8 cellular contexts compared by ENCODE assay signal in the genomic region with DNA sequence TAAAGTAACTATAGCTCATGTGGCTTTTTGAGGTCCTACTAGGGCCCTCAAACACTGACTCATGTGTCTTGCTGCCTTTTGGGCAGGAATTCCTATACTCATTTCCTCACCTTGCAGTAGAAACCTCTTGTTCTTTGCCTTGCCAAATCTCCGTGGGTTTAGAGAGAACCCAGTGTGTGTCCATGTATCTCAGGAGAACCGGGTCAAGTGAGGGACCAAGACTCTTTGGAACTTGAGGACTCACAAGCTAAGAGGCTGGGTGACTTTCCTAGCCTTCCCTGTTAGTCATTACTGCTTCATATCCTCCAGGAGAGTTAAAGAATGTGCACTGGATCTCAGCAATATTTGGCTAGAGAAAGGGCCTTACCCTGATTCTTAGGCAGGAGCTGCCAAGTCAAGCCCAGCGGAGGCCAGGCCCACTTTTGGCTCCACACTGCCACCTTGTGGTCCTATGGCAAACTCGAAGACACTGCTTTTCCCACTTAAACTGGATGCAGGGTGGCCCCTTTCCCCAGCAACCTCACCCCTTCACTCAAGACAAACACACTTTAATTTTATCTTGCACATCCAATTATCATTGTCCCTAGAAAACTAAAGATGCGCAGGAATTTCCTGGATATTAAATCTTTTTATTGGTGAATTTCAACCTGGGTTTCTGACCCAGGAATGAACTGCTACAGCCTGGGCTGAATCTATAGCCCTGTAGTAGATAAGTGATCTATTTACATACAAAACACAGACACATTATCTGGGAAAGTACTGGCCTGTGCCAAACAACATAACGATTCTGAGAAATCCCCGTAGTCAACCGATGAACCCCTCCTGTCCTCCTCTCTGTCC. TPM values are rescaled to one million over a fixed set of nuclear protein-coding genes. Genes with fewer than 3 reads are reported as not detected.
DNase-seq lines count a peak whose midpoint lies in the region; ATAC-seq and TF ChIP-seq lines count a peak whose summit lies in the region.

No MANE protein-coding gene starts in this region.

- H3K4me1 ChIP-seq in OCI-LY7 (ENCODE audit: insufficient read depth, low read length, poor library complexity, severe bottlenecking) (peaks cover 6% of the 10 kb centered on the region), esophagus muscularis mucosa (peaks cover 0 to 5% (median 2%) of the 10 kb centered on the region in 4 donors)

- H3K79me2 ChIP-seq in OCI-LY7 (ENCODE audit: insufficient read depth, low read depth, low read length) = no peaks in the 10 kb centered on the region

- in situ Hi-C loops in KBM-7 (cut with MboI; ENCODE audit: low pct_unique_long_range_greater_than_20kb, low sequenced_read_pairs) = no loop called here

- no peak overlapping the region for H3K27ac ChIP-seq in OCI-LY7 (ENCODE audit: low read depth, low read length, poor library complexity, severe bottlenecking)
- no peak overlapping the region for H3K27ac ChIP-seq in esophagus muscularis mucosa (replicated peaks in 1 of 4)

- TF ChIP-seq POLR2A in esophagus muscularis mucosa (IDR thresholded peaks at IDR 0.05; ENCODE audit: low read depth) = no peak

- CTCF ChIA-PET in OCI-LY7 (lab: Charles Lee; ENCODE audit: unreplicated experiment) = interaction anchor here (1.1 to 2.3 kb wide), 4 partner anchors 77 to 129 kb away, joined by 4 to 16 read pairs (median 8); no protein-coding TSS in a partner anchor

- no peak overlapping the region for H2AFZ ChIP-seq in OCI-LY7 (ENCODE audit: low read length)

- POLR2A ChIA-PET in OCI-LY7 (lab: Charles Lee) = interaction anchor here (0.5 to 2.2 kb wide), 6 partner anchors 51 to 761 kb away, joined by 3 to 7 read pairs (median 3); no protein-coding TSS in a partner anchor

- H3K27me3 ChIP-seq in esophagus muscularis mucosa = peaks cover 0 to 6% (median 0%) of the 10 kb centered on the region in 4 donors

- TF ChIP-seq CTCF in GM12864 (IDR thresholded peaks at IDR 0.05; ENCODE audit: low read depth, low read length, missing control alignments) (peak; percentile 89), OCI-LY7 (conservative IDR thresholded peaks at IDR 0.05; ENCODE audit: low read length) (peak; percentile 97), esophagus muscularis mucosa (IDR thresholded peaks at IDR 0.05) (peak; percentile 78 to 82 (median 81)), nephron (IDR thresholded peaks at IDR 0.05; ENCODE audit: unreplicated experiment in 3 of 3) (peak; percentile 91 to 92 (median 91))

- no peaks in the 10 kb centered on the region for H3K9me3 Mint-ChIP-seq in nephron

- peak overlapping the region in 2 of 3 experiments; percentile 31 to 66 for H3K27ac Mint-ChIP-seq in nephron

- no peak for TF ChIP-seq EP300 in esophagus muscularis mucosa (IDR thresholded peaks at IDR 0.05)

- H3K4me3 ChIP-seq in GM12864 (ENCODE audit: low read depth, low read length) (no peak overlapping the region), OCI-LY7 (ENCODE audit: low read depth, low read length, poor library complexity, severe bottlenecking) (no peak overlapping the region), esophagus muscularis mucosa (no peak overlapping the region)

- BruUV-seq in OCI-LY7 (replicated peaks; lab: Mats Ljungman, UMichigan) = no TSS peak

- intact Hi-C loops in OCI-LY7 (cut with micrococcal nuclease; ENCODE audit: unreplicated experiment) (loop anchor here (1.0 to 5.0 kb wide), 5 partner anchors 55 to 314 kb away; no protein-coding TSS in a partner anchor), esophagus muscularis mucosa (cut with DNase I) (loop anchor here (5.0 kb wide), 2 partner anchors 74 to 124 kb away; no protein-coding TSS in a partner anchor)

- no peak for ATAC-seq in HG02884 (IDR thresholded peaks at IDR 0.05; ENCODE audit: unreplicated experiment)

- 46% methylated on average over 8 of the region's 8 CpGs for WGBS in esophagus muscularis mucosa

- H3K9me2 ChIP-seq in OCI-LY7 (ENCODE audit: insufficient read depth, low read length) = no peaks in the 10 kb centered on the region

- H3K4me2 ChIP-seq in OCI-LY7 (ENCODE audit: low read length) = no peak overlapping the region

- H3K9me3 ChIP-seq in OCI-LY7 (ENCODE audit: low read length) = no peaks in the 10 kb centered on the region
- no peaks in the 10 kb centered on the region for H3K9me3 ChIP-seq in esophagus muscularis mucosa

- H3K36me3 ChIP-seq in OCI-LY7 (ENCODE audit: insufficient read depth, low read length) = no peaks in the 10 kb centered on the region
- H3K36me3 ChIP-seq in esophagus muscularis mucosa = no peaks in the 10 kb centered on the region

- H3K36me3 Mint-ChIP-seq in nephron (ENCODE audit: low read depth) = no peaks in the 10 kb centered on the region

- H3K4me3 Mint-ChIP-seq in nephron = no peak overlapping the region

- no peaks in the 10 kb centered on the region for H4K20me1 ChIP-seq in OCI-LY7 (ENCODE audit: insufficient read depth, low read length)

- peak; percentile 55 for DNase-seq in GM12864 (ENCODE audit: low read depth)
- DNase-seq in KBM-7 = peak; percentile 86
- peak; percentile 85 for DNase-seq in OCI-LY7 (ENCODE audit: low spot score)
- DNase-seq in activated T-cell treated with anti-CD3 and anti-CD28 coated beads for 1 hour (ENCODE audit: low read depth) = peak; percentile 74
- DNase-seq in esophagus muscularis mucosa (ENCODE audit: extremely low spot score) = no peak
- peak; percentile 18 to 78 (median 54) for DNase-seq in stimulated activated naive CD4-positive, alpha-beta T cell (lab: John Stamatoyannopoulos, UW)

- peaks cover 8% of the 10 kb centered on the region for H3K27me3 Mint-ChIP-seq in nephron (ENCODE audit: low read depth)

- peaks cover 14% of the 10 kb centered on the region for H3K4me1 Mint-ChIP-seq in nephron

RNA-seq across cellular contexts. Expression of gene AVPR1B, which starts 10.6 kb away (rescaled TPM):
- total RNA-seq in OCI-LY7 (2014; rRNA removed; shearing (Covaris generic)) = not detected in 2 replicates
- total RNA-seq in OCI-LY7 (2022) (not detected in 2 replicates), esophagus muscularis mucosa (not detected)

RNA-seq across cellular contexts. Expression of gene RHEX, which starts 53.6 kb away (rescaled TPM):
- 5.0 and 6.4 TPM in 2 replicates for total RNA-seq in OCI-LY7 (2014; rRNA removed; shearing (Covaris generic))
- total RNA-seq in OCI-LY7 (2022) = 9.9 and 10.0 TPM in 2 replicates
- 10 to 100 TPM in 1 of 4 donors, 1 to 10 TPM in 2, under 1 TPM in 1; 0.45 to 11.2 (median 7.7) TPM for total RNA-seq in esophagus muscularis mucosa
